Comparison of ENCODE assay signal across 13 cellular contexts in genomic region chr4:184668511-184669114, GRCh38. TPM values are rescaled to one million over a fixed set of nuclear protein-coding genes. Genes with fewer than 3 reads are reported as not detected.
DNase-seq lines count a peak whose midpoint lies in the region; ATAC-seq, FAIRE-seq and TF ChIP-seq lines count a peak whose summit lies in the region.
"Had no signal": no experiment of that assay in that cellular context is flagged by ENCODE, and none has a peak within 500 bp of the region (broad histone marks: within the 10 kb centered on the region; RNA-seq: fewer than 3 reads in every experiment).

No MANE protein-coding gene starts in this region.

- H3K27ac Mint-ChIP-seq in activated T-cell treated with anti-CD3 and anti-CD28 coated beads, Interleukin-2, amount 50 U/mL, for 72 hours: peak overlapping the region; percentile 91
- H3K27ac Mint-ChIP-seq in T-helper 1 cell treated with Interleukin-12 subunit alpha and Interleukin-12 subunit beta and Interleukin-4 antibody, amounts not matched to agents 30 μg/mL and 1 μg/mL, for 36 hours: peak overlapping the region; percentile 92
- H3K27ac Mint-ChIP-seq in osteocyte (ENCODE audit: unreplicated experiment): no peak overlapping the region
- H3K27ac Mint-ChIP-seq: GM23338 had no signal

- no peaks in the 10 kb centered on the region for H3K79me2 ChIP-seq in endothelial cell of umbilical vein (ENCODE audit: control insufficient read depth, insufficient read depth, low read length)

- no peaks in the 10 kb centered on the region for H3K9me1 ChIP-seq in endothelial cell of umbilical vein (replicated peaks; ENCODE audit: control insufficient read depth, extremely low read depth, insufficient read depth, low read length)

- TF ChIP-seq POLR2A in endothelial cell of umbilical vein (IDR thresholded peaks at IDR 0.05; ENCODE audit: low read depth, low read length) (no peak), suprapubic skin (IDR thresholded peaks at IDR 0.05) (no peak), ovary (IDR thresholded peaks at IDR 0.05) (no peak)

- no peaks in the 10 kb centered on the region for H4K20me1 ChIP-seq in endothelial cell of umbilical vein (replicated peaks; ENCODE audit: control insufficient read depth, extremely low read depth, insufficient read depth, low read length)

- H3K4me2 ChIP-seq in endothelial cell of umbilical vein (ENCODE audit: insufficient read depth, low read length): no peak overlapping the region
- H3K4me2 ChIP-seq: GM23338 had no signal

- peak overlapping the region; percentile 26 for H3K27ac ChIP-seq in endothelial cell of umbilical vein (ENCODE audit: insufficient read depth, low read depth, low read length)
- peak overlapping the region; percentile 7 for H3K27ac ChIP-seq in suprapubic skin
- H3K27ac ChIP-seq in ovary: no peak overlapping the region

- WGBS in suprapubic skin: 78% methylated on average over 9 of the region's 9 CpGs
- WGBS in ovary, 3 donors: 85 to 89% (median 89%) methylated on average over 9 of the region's 9 CpGs

- H3K4me1 Mint-ChIP-seq in activated T-cell treated with anti-CD3 and anti-CD28 coated beads, Interleukin-2, amount 50 U/mL, for 72 hours (ENCODE audit: low read depth): peaks cover 24% of the 10 kb centered on the region
- H3K4me1 Mint-ChIP-seq in T-helper 1 cell treated with Interleukin-12 subunit alpha and Interleukin-12 subunit beta and Interleukin-4 antibody, amounts not matched to agents 30 μg/mL and 1 μg/mL, for 36 hours (ENCODE audit: low read depth): peaks cover 31% of the 10 kb centered on the region
- no peaks in the 10 kb centered on the region for H3K4me1 Mint-ChIP-seq in osteocyte (ENCODE audit: unreplicated experiment)

- H3K27me3 ChIP-seq in endothelial cell of umbilical vein (ENCODE audit: control insufficient read depth in 2 of 2, insufficient read depth in 2 of 2, low read length in 2 of 2) (no peaks in the 10 kb centered on the region), suprapubic skin (no peaks in the 10 kb centered on the region), ovary (no peaks in the 10 kb centered on the region)

- peaks cover 11% of the 10 kb centered on the region for H3K4me1 ChIP-seq in endothelial cell of umbilical vein (ENCODE audit: control insufficient read depth, extremely low read depth, insufficient read depth, low read length)
- H3K4me1 ChIP-seq in suprapubic skin: no peaks in the 10 kb centered on the region
- H3K4me1 ChIP-seq in ovary (ENCODE audit: insufficient read depth): no peaks in the 10 kb centered on the region

- H3K4me3 Mint-ChIP-seq in activated T-cell treated with anti-CD3 and anti-CD28 coated beads, Interleukin-2, amount 50 U/mL, for 72 hours: no peak overlapping the region
- peak overlapping the region; percentile 15 for H3K4me3 Mint-ChIP-seq in T-helper 1 cell treated with Interleukin-12 subunit alpha and Interleukin-12 subunit beta and Interleukin-4 antibody, amounts not matched to agents 30 μg/mL and 1 μg/mL, for 36 hours
- H3K4me3 Mint-ChIP-seq in osteocyte (ENCODE audit: unreplicated experiment): no peak overlapping the region
- H3K4me3 Mint-ChIP-seq: GM23338 had no signal

- no TSS peak for BruUV-seq in endothelial cell of umbilical vein (replicated peaks; lab: Mats Ljungman, UMichigan)

- FAIRE-seq in endothelial cell of umbilical vein (lab: Jason Lieb, UNC): peak; percentile 70

- intact Hi-C loops in endothelial cell of umbilical vein (cut with micrococcal nuclease): no loop called here
- intact Hi-C loops in ovary (cut with DNase I): no loop called here

- H3K9me3 Mint-ChIP-seq in activated T-cell treated with anti-CD3 and anti-CD28 coated beads, Interleukin-2, amount 50 U/mL, for 72 hours: no peaks in the 10 kb centered on the region
- no peaks in the 10 kb centered on the region for H3K9me3 Mint-ChIP-seq in T-helper 1 cell treated with Interleukin-12 subunit alpha and Interleukin-12 subunit beta and Interleukin-4 antibody, amounts not matched to agents 30 μg/mL and 1 μg/mL, for 36 hours
- no peaks in the 10 kb centered on the region for H3K9me3 Mint-ChIP-seq in osteocyte (ENCODE audit: unreplicated experiment)
- H3K9me3 Mint-ChIP-seq: GM23338 had no signal

- no peak overlapping the region for H3K4me3 ChIP-seq in endothelial cell of umbilical vein (replicated peaks in 1 of 3; ENCODE audit: insufficient read depth in 1 of 3, low read depth in 1 of 3, low read length in 3 of 3)
- H3K4me3 ChIP-seq in suprapubic skin: no peak overlapping the region
- no peak overlapping the region for H3K4me3 ChIP-seq in ovary
- H3K4me3 ChIP-seq: GM23338, skin epidermis had no signal

- CTCF ChIA-PET in endothelial cell of umbilical vein (lab: Charles Lee): interaction anchor here (0.7 to 1.4 kb wide), 5 partner anchors 14 to 404 kb away, joined by 3 to 5 read pairs (median 3); no protein-coding TSS in a partner anchor

- no peaks in the 10 kb centered on the region for H3K9me3 ChIP-seq in endothelial cell of umbilical vein (replicated peaks; ENCODE audit: control insufficient read depth, insufficient read depth, low read length)
- H3K9me3 ChIP-seq in suprapubic skin: no peaks in the 10 kb centered on the region
- no peaks in the 10 kb centered on the region for H3K9me3 ChIP-seq in ovary

- TF ChIP-seq CTCF in endothelial cell of umbilical vein (IDR thresholded peaks at IDR 0.05; ENCODE audit: extremely low read depth in 1 of 2, insufficient read depth in 1 of 2, low read depth in 1 of 2, low read length in 2 of 2) (no peak), suprapubic skin (IDR thresholded peaks at IDR 0.05) (no peak), ovary (IDR thresholded peaks at IDR 0.05) (no peak), osteocyte (IDR thresholded peaks at IDR 0.05) (no peak)

- H3K36me3 ChIP-seq in endothelial cell of umbilical vein (ENCODE audit: control insufficient read depth in 2 of 2, extremely low read depth in 1 of 2, insufficient read depth in 2 of 2, low read length in 2 of 2): no peaks in the 10 kb centered on the region
- H3K36me3 ChIP-seq in suprapubic skin: peaks cover 46% of the 10 kb centered on the region
- H3K36me3 ChIP-seq in ovary: no peaks in the 10 kb centered on the region

- H3K9ac ChIP-seq in endothelial cell of umbilical vein (replicated peaks; ENCODE audit: extremely low read depth, insufficient read depth, low read length): no peak overlapping the region

- H2AFZ ChIP-seq in endothelial cell of umbilical vein (ENCODE audit: low read depth, low read length): no peak overlapping the region
- H2AFZ ChIP-seq: GM23338 had no signal

- H3K36me3 Mint-ChIP-seq in activated T-cell treated with anti-CD3 and anti-CD28 coated beads, Interleukin-2, amount 50 U/mL, for 72 hours (ENCODE audit: insufficient read depth in 2 of 2): peaks cover 7 to 12% of the 10 kb centered on the region in 2 donors
- peaks cover 16% of the 10 kb centered on the region for H3K36me3 Mint-ChIP-seq in T-helper 1 cell treated with Interleukin-12 subunit alpha and Interleukin-12 subunit beta and Interleukin-4 antibody, amounts not matched to agents 30 μg/mL and 1 μg/mL, for 36 hours (ENCODE audit: low read depth)
- H3K36me3 Mint-ChIP-seq in osteocyte (ENCODE audit: unreplicated experiment): peaks cover 29% of the 10 kb centered on the region

- dilution Hi-C loops in endothelial cell of umbilical vein (cut with MboI; ENCODE audit: extremely low pct_ligation_motif_present, low sequenced_read_pairs): no loop called here

- ATAC-seq in activated T-cell treated with anti-CD3 and anti-CD28 coated beads, Interleukin-2, amount 50 U/mL, for 72 hours (replicated peaks in 1 of 2): peak; percentile 77 to 86
- ATAC-seq: GM23338 had no signal

- POLR2A ChIA-PET in endothelial cell of umbilical vein (lab: Charles Lee): no interaction called here

- no peaks in the 10 kb centered on the region for H3K27me3 Mint-ChIP-seq in activated T-cell treated with anti-CD3 and anti-CD28 coated beads, Interleukin-2, amount 50 U/mL, for 72 hours (ENCODE audit: low read depth)
- H3K27me3 Mint-ChIP-seq in T-helper 1 cell treated with Interleukin-12 subunit alpha and Interleukin-12 subunit beta and Interleukin-4 antibody, amounts not matched to agents 30 μg/mL and 1 μg/mL, for 36 hours (ENCODE audit: low read depth): no peaks in the 10 kb centered on the region
- no peaks in the 10 kb centered on the region for H3K27me3 Mint-ChIP-seq in osteocyte (ENCODE audit: unreplicated experiment)

- DNase-seq in activated T-cell treated with anti-CD3 and anti-CD28 coated beads, Interleukin-2, amount 50 U/mL, for 72 hours: peak in 1 of 2 donors; percentile 15
- DNase-seq in activated T-cell treated with anti-CD3 and anti-CD28 coated beads for 4 hours: no peak
- peak; percentile 27 for DNase-seq in endothelial cell of umbilical vein (ENCODE audit: low read depth, low spot score)
- no peak for DNase-seq in suprapubic skin (ENCODE audit: low spot score in 2 of 2)
- DNase-seq in ovary: no peak
- DNase-seq in NCI-H146 (lab: John Stamatoyannopoulos, UW): no peak
- no peak for DNase-seq in osteocyte (ENCODE audit: extremely low spot score, unreplicated experiment)
- DNase-seq: activated CD4-positive, alpha-beta T cell treated with anti-CD3 and anti-CD28 coated beads, Interleukin-2, amount 50 U/mL, for 1 hour; NCI-H2171 treated with DMSO at 0.1 percent for 48 hours; SHP77 treated with DMSO at 0.1 percent for 48 hours had no signal

- TF ChIP-seq EP300 in suprapubic skin (IDR thresholded peaks at IDR 0.05) (no peak), ovary (IDR thresholded peaks at IDR 0.05) (no peak)

RNA-seq across cellular contexts. Expression of gene PRIMPOL, which starts 19.1 kb away (rescaled TPM):
- total RNA-seq in activated T-cell treated with anti-CD3 and anti-CD28 coated beads, Interleukin-2, amount 50 U/mL, for 72 hours: 10 to 100 TPM; 24.1 to 34.2 TPM
- total RNA-seq in endothelial cell of umbilical vein (11.1 and 13.6 TPM in 2 replicates), suprapubic skin (10 to 100 TPM in 3 of 4 donors, 1 to 10 TPM in 1; 6.8 to 28.9 (median 15.2) TPM), ovary (10 to 100 TPM; 16.7 to 29.2 (median 18.6) TPM), osteocyte (13.2 and 17.5 TPM in 2 replicates)
- polyA plus RNA-seq in endothelial cell of umbilical vein (3.6 and 5.9 TPM in 2 replicates), ovary (10 to 100 TPM; 14.1 to 14.4 TPM)
- 6.5 and 6.6 TPM in 2 replicates for polyA plus RNA-seq in endothelial cell of umbilical vein (2011; cell fraction: cytosol; rRNA removed)
- polyA plus RNA-seq in endothelial cell of umbilical vein (2011; cell fraction: nucleus; rRNA removed): 11.2 and 12.4 TPM in 2 replicates
- 10.3 and 10.4 TPM in 2 replicates for polyA plus RNA-seq in endothelial cell of umbilical vein (2012)
- 2.0 and 2.9 TPM in 2 replicates for polyA minus RNA-seq in endothelial cell of umbilical vein
- polyA minus RNA-seq in endothelial cell of umbilical vein (2011; cell fraction: cytosol; rRNA and poly(A)+ RNA removed): 5.5 TPM
- 2.6 and 4.8 TPM in 2 replicates for polyA minus RNA-seq in endothelial cell of umbilical vein (2011; cell fraction: nucleus; rRNA and poly(A)+ RNA removed)

RNA-seq across cellular contexts. Expression of gene CASP3, which starts 19.4 kb away (rescaled TPM):
- total RNA-seq in activated T-cell treated with anti-CD3 and anti-CD28 coated beads, Interleukin-2, amount 50 U/mL, for 72 hours: 10 to 100 TPM; 48.9 to 50.6 TPM
- 54.5 and 66.1 TPM in 2 replicates for total RNA-seq in endothelial cell of umbilical vein
- 17.9 and 26.0 TPM in 2 replicates for polyA plus RNA-seq in endothelial cell of umbilical vein
- polyA plus RNA-seq in endothelial cell of umbilical vein (2011; cell fraction: cytosol; rRNA removed): 30.9 and 31.4 TPM in 2 replicates
- 27.7 and 41.8 TPM in 2 replicates for polyA plus RNA-seq in endothelial cell of umbilical vein (2011; cell fraction: nucleus; rRNA removed)
- 45.2 and 68.0 TPM in 2 replicates for polyA plus RNA-seq in endothelial cell of umbilical vein (2012)
- 18.8 and 21.0 TPM in 2 replicates for polyA minus RNA-seq in endothelial cell of umbilical vein
- 8.2 TPM for polyA minus RNA-seq in endothelial cell of umbilical vein (2011; cell fraction: cytosol; rRNA and poly(A)+ RNA removed)
- polyA minus RNA-seq in endothelial cell of umbilical vein (2011; cell fraction: nucleus; rRNA and poly(A)+ RNA removed): 11.9 and 17.1 TPM in 2 replicates
- total RNA-seq in suprapubic skin: 10 to 100 TPM; 13.4 to 16.6 (median 15.0) TPM
- 10 to 100 TPM; 10.2 to 14.0 (median 11.7) TPM for total RNA-seq in ovary
- polyA plus RNA-seq in ovary: 10 to 100 TPM in 1 of 2 donors, 1 to 10 TPM in 1; 8.9 to 13.6 TPM
- 28.2 and 33.3 TPM in 2 replicates for total RNA-seq in osteocyte

Comparison
In these comparisons a context has a peak if more than half of its experiments do, and no peak if none do; other contexts are left out.
1. H3K27ac ChIP-seq: peak in endothelial cell of umbilical vein (single experiment) and suprapubic skin (single experiment); none in ovary (0 of 2).